Comparison of ENCODE assay signal across 8 cellular contexts in genomic region chr2:57720728-57721627, GRCh38.
DNase-seq lines count a peak whose midpoint lies in the region; ATAC-seq and TF ChIP-seq lines count a peak whose summit lies in the region.

No MANE protein-coding gene starts in this region.

- peak; percentile 95 for ATAC-seq in GM18861 (IDR thresholded peaks at IDR 0.05; ENCODE audit: unreplicated experiment)
- peak; percentile 99 for ATAC-seq in HG03025 (IDR thresholded peaks at IDR 0.05; ENCODE audit: low FRiP score, unreplicated experiment)
- ATAC-seq in thoracic aorta (ENCODE audit: insufficient number of reproducible peaks, low FRiP score, low read depth) = peak; percentile 91

- H3K4me3 Mint-ChIP-seq in endodermal cell = peak overlapping the region; percentile 35

- peaks cover 9% of the 10 kb centered on the region for H3K4me1 Mint-ChIP-seq in endodermal cell

- no peaks in the 10 kb centered on the region for H3K36me3 Mint-ChIP-seq in endodermal cell (ENCODE audit: low read depth)

- H3K9ac ChIP-seq in endodermal cell (ENCODE audit: extremely low read depth, low read length, poor library complexity, severe bottlenecking) = no peak overlapping the region

- peak; percentile 22 for DNase-seq in BE2C
- DNase-seq in NCI-H2081 (lab: John Stamatoyannopoulos, UW) = peak; percentile 52 to 53
- peak; percentile 28 for DNase-seq in activated CD4-positive, CD25-positive, alpha-beta regulatory T cell treated with anti-CD3 and anti-CD28 coated beads, Interleukin-2, amount 50 U/mL, for 72 hours
- DNase-seq in endodermal cell = peak; percentile 87
- no peak for DNase-seq in thoracic aorta (ENCODE audit: low spot score)

- H3K9me3 ChIP-seq in BE2C (no peaks in the 10 kb centered on the region), endodermal cell (ENCODE audit: control insufficient read depth, low read length) (no peaks in the 10 kb centered on the region), mesodermal cell (ENCODE audit: control insufficient read depth, low read length) (no peaks in the 10 kb centered on the region), thoracic aorta (no peaks in the 10 kb centered on the region)

- no peak overlapping the region for H3K27ac ChIP-seq in endodermal cell (ENCODE audit: low read depth, low read length)
- peak overlapping the region; percentile 54 for H3K27ac ChIP-seq in mesodermal cell (ENCODE audit: low read depth, low read length, severe bottlenecking)
- no peak overlapping the region for H3K27ac ChIP-seq in thoracic aorta

- WGBS in endodermal cell (ENCODE audit: insufficient coverage in 1 of 2, insufficient read length in 1 of 2), 2 experiments = 29 to 35% methylated on average over 4 to 16 of the region's 16 CpGs
- WGBS in mesodermal cell (ENCODE audit: insufficient coverage in 2 of 2), 2 experiments = 7% methylated on average over 9 to 11 of the region's 16 CpGs

- H3K27me3 ChIP-seq in BE2C (no peaks in the 10 kb centered on the region), endodermal cell (ENCODE audit: control insufficient read depth, insufficient read depth, low read length, poor library complexity, severe bottlenecking) (no peaks in the 10 kb centered on the region), thoracic aorta (replicated peaks; ENCODE audit: insufficient read depth) (no peaks in the 10 kb centered on the region)

- TF ChIP-seq CTCF in BE2C (IDR thresholded peaks at IDR 0.05; ENCODE audit: low read depth, low read length) (peak; percentile 67), endodermal cell (conservative IDR thresholded peaks at IDR 0.05) (peak; percentile 90), thoracic aorta (IDR thresholded peaks at IDR 0.05) (peak; percentile 63)

- H3K36me3 ChIP-seq in BE2C (no peaks in the 10 kb centered on the region), endodermal cell (ENCODE audit: control insufficient read depth, insufficient read depth, low read length) (no peaks in the 10 kb centered on the region), mesodermal cell (ENCODE audit: control insufficient read depth, insufficient read depth, low read length) (no peaks in the 10 kb centered on the region), thoracic aorta (no peaks in the 10 kb centered on the region)

- H3K9me3 Mint-ChIP-seq in endodermal cell = no peaks in the 10 kb centered on the region

- H3K4me3 ChIP-seq in BE2C (ENCODE audit: low read depth, low read length) (no peak overlapping the region), endodermal cell (ENCODE audit: low read length) (no peak overlapping the region), mesodermal cell (ENCODE audit: extremely low read depth, insufficient read depth, low read length, poor library complexity, severe bottlenecking) (no peak overlapping the region), thoracic aorta (peak overlapping the region; percentile 56)

- H3K4me1 ChIP-seq in BE2C (no peaks in the 10 kb centered on the region), endodermal cell (ENCODE audit: control insufficient read depth, insufficient read depth, low read length) (no peaks in the 10 kb centered on the region), mesodermal cell (ENCODE audit: control insufficient read depth, insufficient read depth, low read length, poor library complexity, severe bottlenecking) (peaks cover 9% of the 10 kb centered on the region), thoracic aorta (ENCODE audit: control insufficient read depth in 1 of 2, low read depth in 2 of 2) (no peaks in the 10 kb centered on the region)

- no peaks in the 10 kb centered on the region for H3K27me3 Mint-ChIP-seq in endodermal cell (ENCODE audit: insufficient read depth)

- H3K27ac Mint-ChIP-seq in endodermal cell = no peak overlapping the region
